10 cellular contexts compared by ENCODE assay signal in genomic region chr19:33167438-33167837, GRCh38. TPM values are rescaled to one million over a fixed set of nuclear protein-coding genes. Genes with fewer than 3 reads are reported as not detected.
"Had no signal": no experiment of that assay in that cellular context is flagged by ENCODE, and none has a peak within 500 bp of the region (broad histone marks: within the 10 kb centered on the region; RNA-seq: fewer than 3 reads in every experiment).

No MANE protein-coding gene starts in this region.

- ATAC-seq: HepG2 had no signal

- H3K27ac ChIP-seq: HL-60, KMS-11 had no signal

- H3K4me2 ChIP-seq: KMS-11 had no signal

- H3K9ac ChIP-seq: KMS-11 had no signal

- DNase-seq: IMR-90, KBM-7, KG1 had no signal

- FAIRE-seq: HepG2, HTR-8/SVneo had no signal

RNA-seq across cellular contexts. Expression of gene LRP3, which starts 26.7 kb away (rescaled TPM):
- total RNA-seq: HT-29 had no signal
- polyA plus RNA-seq: IgD-negative memory B cell had no signal

RNA-seq across cellular contexts. Expression of gene WDR88, which starts 35.5 kb away (rescaled TPM):
- total RNA-seq: HepG2, HT-29, HT1080, IMR-90 had no signal
- polyA plus RNA-seq: HepG2, IMR-90 had no signal

RNA-seq across cellular contexts. Expression of gene SLC7A10, which starts 58.2 kb away (rescaled TPM):
- total RNA-seq: HT-29, HT1080, IMR-90 had no signal
- polyA plus RNA-seq: IgD-negative memory B cell, IMR-90 had no signal
